27 cellular contexts compared by ENCODE assay signal in genomic region chr7:57370066-57370738, GRCh38.
"Had no signal": no experiment of that assay in that cellular context is flagged by ENCODE, and none has a peak within 500 bp of the region (broad histone marks: within the 10 kb centered on the region; RNA-seq: fewer than 3 reads in every experiment).

No MANE protein-coding gene starts in this region.

- H3K36me3 ChIP-seq: colonic mucosa, esophagus squamous epithelium, gastrocnemius medialis, heart right ventricle, left ventricle myocardium inferior, lower lobe of right lung had no signal

- H3K27me3 ChIP-seq: colonic mucosa, esophagus squamous epithelium, gastrocnemius medialis, heart right ventricle had no signal

- DNase-seq: cerebellar nuclear complex; colonic mucosa; cortex of kidney; effector CD8-positive, alpha-beta T cell; effector memory CD8-positive, alpha-beta T cell; endodermal cell; erythroblast; esophagus squamous epithelium; foreskin fibroblast; foreskin melanocyte; gastrocnemius medialis; glutamatergic neuron; head of caudate nucleus; heart right ventricle; hippocampal formation; immature natural killer cell; islet precursor cell; kidney; kidney glomerular epithelial cell; left colon; left ventricle myocardium inferior; lower lobe of right lung; mesenchymal stem cell; mucosa of descending colon had no signal

- H3K4me3 ChIP-seq: colonic mucosa, esophagus squamous epithelium, gastrocnemius medialis, heart right ventricle, left ventricle myocardium inferior, lower lobe of right lung, mucosa of descending colon had no signal

- H3K4me1 ChIP-seq: colonic mucosa, esophagus squamous epithelium, gastrocnemius medialis, heart right ventricle, left ventricle myocardium inferior, lower lobe of right lung had no signal

- ATAC-seq: effector memory CD8-positive, alpha-beta T cell; esophagus mucosa; gastrocnemius medialis; heart right ventricle; left colon; lower lobe of right lung; mucosa of descending colon had no signal

- H3K9me3 ChIP-seq: colonic mucosa, gastrocnemius medialis, left ventricle myocardium inferior, lower lobe of right lung had no signal

- H3K27ac ChIP-seq: colonic mucosa, epithelial cell of prostate, esophagus squamous epithelium, gastrocnemius medialis, heart right ventricle, left ventricle myocardium inferior, lower lobe of right lung had no signal

- FAIRE-seq: endometrium, kidney had no signal
